ENCODE assay signal across 1 cellular context in the genomic region with DNA sequence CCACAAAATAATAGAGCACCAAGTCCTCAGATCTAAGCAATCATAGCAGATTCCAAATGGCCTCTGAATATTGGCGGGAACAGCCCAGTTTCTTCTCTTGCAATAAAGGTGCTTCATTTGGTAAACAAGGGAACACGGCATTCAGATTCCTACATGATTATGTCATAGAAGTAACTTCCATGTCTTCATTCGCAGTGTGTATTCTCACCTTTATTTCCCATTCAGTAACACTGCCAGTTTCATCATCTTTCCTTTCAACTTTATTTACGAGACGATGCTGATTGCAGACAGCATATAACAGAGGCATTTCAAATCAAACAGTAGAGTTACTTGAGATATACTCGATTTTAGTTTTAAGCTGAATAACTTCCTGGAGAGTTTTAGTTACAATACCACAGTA.
A peak's percentile ranks its signal among the peaks of the same experiment; 100 is the strongest.
TF ChIP-seq lines count a peak whose summit lies in the region.

No MANE protein-coding gene starts in this region.

TF ChIP-seq in HEK293T, 16 proteins besides CTCF, POLR2A, EP300 and RAD21 (continued from another document):
- TF ChIP-seq L3MBTL2 (conservative IDR thresholded peaks at IDR 0.05), result peak; percentile 38; the same call in 1 of the 2 replicates
